Comparison of ENCODE assay signal across 20 cellular contexts in the genomic region with DNA sequence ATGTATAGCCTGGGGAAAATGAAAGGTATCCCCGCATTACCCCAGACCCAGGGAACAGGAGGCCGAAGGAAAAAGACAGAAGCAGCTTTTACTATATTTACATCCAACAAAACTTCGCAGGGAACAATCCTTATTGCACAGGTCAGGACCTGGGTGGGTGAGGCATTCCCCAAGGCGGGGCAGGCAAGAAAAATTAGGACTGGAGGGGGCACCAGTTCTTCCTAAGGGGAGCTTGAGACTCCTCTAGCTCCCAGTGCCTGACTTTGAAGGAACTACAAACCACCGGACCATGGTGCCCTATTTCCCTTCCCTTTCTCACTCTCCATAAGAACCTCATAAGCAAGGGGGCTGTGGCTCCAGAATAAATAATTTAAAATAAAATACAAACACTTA. TPM values are rescaled to one million over a fixed set of nuclear protein-coding genes. Genes with fewer than 3 reads are reported as not detected.
DNase-seq lines count a peak whose midpoint lies in the region; ATAC-seq and TF ChIP-seq lines count a peak whose summit lies in the region.
"Had no signal": no experiment of that assay in that cellular context is flagged by ENCODE, and none has a peak within 500 bp of the region (broad histone marks: within the 10 kb centered on the region; RNA-seq: fewer than 3 reads in every experiment).

No MANE protein-coding gene starts in this region.

- no peaks in the 10 kb centered on the region for H3K27me3 ChIP-seq in gastroesophageal sphincter
- no peaks in the 10 kb centered on the region for H3K27me3 ChIP-seq in PC-9 (ENCODE audit: insufficient read depth, low read depth)
- no peaks in the 10 kb centered on the region for H3K27me3 ChIP-seq in upper lobe of left lung
- H3K27me3 ChIP-seq: BE2C, colonic mucosa, right lobe of liver, stomach had no signal

- H2AFZ ChIP-seq in PC-9 = no peak overlapping the region

- 89 to 92% methylated on average over 3 to 5 of the region's 5 CpGs for WGBS in gastroesophageal sphincter (ENCODE audit: low coverage in 1 of 2), 2 donors
- WGBS in upper lobe of left lung, 2 donors = 91 to 93% methylated on average over 5 of the region's 5 CpGs

- TF ChIP-seq EP300 in gastroesophageal sphincter (IDR thresholded peaks at IDR 0.05) (no peak), upper lobe of left lung (IDR thresholded peaks at IDR 0.05) (no peak)

- CTCF ChIA-PET in PC-9 (lab: Charles Lee) = interaction anchor here (0.5 to 0.7 kb wide), 2 partner anchors 86 to 154 kb away, joined by 3 to 4 read pairs; no protein-coding TSS in a partner anchor

- peaks cover 4% of the 10 kb centered on the region; the same call in 1 of the 2 replicates for H3F3A ChIP-seq in PC-9 (ENCODE audit: insufficient read depth, low read depth)

- no peaks in the 10 kb centered on the region for H3K9me3 Mint-ChIP-seq in CD14-positive monocyte
- H3K9me3 Mint-ChIP-seq in IgD-negative memory B cell = no peaks in the 10 kb centered on the region
- H3K9me3 Mint-ChIP-seq: mesothelial cell of epicardium had no signal

- no peak for TF ChIP-seq CTCF in CD14-positive monocyte (IDR thresholded peaks at IDR 0.05)
- no peak for TF ChIP-seq CTCF in gastroesophageal sphincter (IDR thresholded peaks at IDR 0.05)
- no peak for TF ChIP-seq CTCF in PC-9 (conservative IDR thresholded peaks at IDR 0.05)
- TF ChIP-seq CTCF in upper lobe of left lung (IDR thresholded peaks at IDR 0.05) = no peak

- intact Hi-C loops in CD14-positive monocyte (cut with micrococcal nuclease) = no loop called here
- intact Hi-C loops in PC-9 (cut with micrococcal nuclease; ENCODE audit: unreplicated experiment) = loop anchor here (10.0 kb wide), 1 partner anchor 125 kb away; no protein-coding TSS in a partner anchor

- H3K4me3 Mint-ChIP-seq in CD14-positive monocyte (no peak overlapping the region), IgD-negative memory B cell (no peak overlapping the region)
- H3K4me3 Mint-ChIP-seq: mesothelial cell of epicardium had no signal

- H3K27ac Mint-ChIP-seq in CD14-positive monocyte (peak overlapping the region in 4 of 7 donors; percentile 40 to 68 (median 54)), IgD-negative memory B cell (peak overlapping the region in 2 of 3 donors; percentile 37 to 55)
- H3K27ac Mint-ChIP-seq: mesothelial cell of epicardium had no signal

- H3K36me3 ChIP-seq in gastroesophageal sphincter (peaks cover 0 to 56% of the 10 kb centered on the region in 2 donors), PC-9 (ENCODE audit: low read depth) (no peaks in the 10 kb centered on the region), upper lobe of left lung (peaks cover 17 to 50% (median 40%) of the 10 kb centered on the region in 4 donors)
- H3K36me3 ChIP-seq: colonic mucosa had no signal

- POLR2A ChIA-PET in PC-9 (lab: Charles Lee; ENCODE audit: unreplicated experiment) = no interaction called here

- H3K27ac ChIP-seq in gastroesophageal sphincter (peak overlapping the region in 3 of 4 donors; percentile 38 to 51 (median 38)), PC-9 (no peak overlapping the region), upper lobe of left lung (peak overlapping the region in 2 of 4 donors; percentile 21 to 36)
- H3K27ac ChIP-seq: right lobe of liver had no signal

- peaks cover 0 to 13% (median 0%) of the 10 kb centered on the region in 3 donors for H3K4me1 ChIP-seq in gastroesophageal sphincter
- peaks cover 4% of the 10 kb centered on the region for H3K4me1 ChIP-seq in PC-9 (replicated peaks; ENCODE audit: insufficient read depth)
- peaks cover 0 to 8% (median 2%) of the 10 kb centered on the region in 4 donors for H3K4me1 ChIP-seq in upper lobe of left lung
- H3K4me1 ChIP-seq: colonic mucosa, right lobe of liver had no signal

- DNase-seq in CD14-positive monocyte (ENCODE audit: low spot score) = no peak
- peak; percentile 23 for DNase-seq in pons (ENCODE audit: low spot score)
- DNase-seq in PC-9 = no peak
- no peak for DNase-seq in upper lobe of left lung
- DNase-seq in D341Med (ENCODE audit: low spot score) = no peak
- DNase-seq: activated CD4-positive, CD25-positive, alpha-beta regulatory T cell; aorta; colonic mucosa; DMS53; NCI-H1417 treated with DMSO at 0.1 percent for 48 hours; NCI-H2171; NCI-H748 treated with DMSO at 0.1 percent for 48 hours; OCI-M1; stomach had no signal

- no peak for TF ChIP-seq POLR2A in gastroesophageal sphincter (IDR thresholded peaks at IDR 0.05)
- no peak for TF ChIP-seq POLR2A in upper lobe of left lung (IDR thresholded peaks at IDR 0.05)

- H3K79me2 ChIP-seq in PC-9 (ENCODE audit: low read depth) = no peaks in the 10 kb centered on the region

- H3K4me2 ChIP-seq in PC-9 = no peak overlapping the region

- H3K4me3 ChIP-seq in gastroesophageal sphincter (no peak overlapping the region), PC-9 (no peak overlapping the region), upper lobe of left lung (no peak overlapping the region)
- H3K4me3 ChIP-seq: colonic mucosa, right lobe of liver, stomach had no signal

- H3K4me1 Mint-ChIP-seq in CD14-positive monocyte = peaks cover 11% of the 10 kb centered on the region
- H3K4me1 Mint-ChIP-seq in IgD-negative memory B cell = peaks cover 2 to 20% (median 2%) of the 10 kb centered on the region in 3 donors
- H3K4me1 Mint-ChIP-seq: mesothelial cell of epicardium had no signal

- H4K20me1 ChIP-seq in PC-9 (ENCODE audit: insufficient read depth) = no peaks in the 10 kb centered on the region

- BruUV-seq in PC-9 (replicated peaks; lab: Mats Ljungman, UMichigan) = no TSS peak

- no peak for ATAC-seq in gastroesophageal sphincter
- ATAC-seq in upper lobe of left lung (ENCODE audit: low FRiP score in 2 of 2) = no peak
- no peak for ATAC-seq in HG03354 (IDR thresholded peaks at IDR 0.05; ENCODE audit: poor library complexity, severe bottlenecking, unreplicated experiment)

- no peaks in the 10 kb centered on the region for H3K9me2 ChIP-seq in PC-9 (ENCODE audit: insufficient read depth)

- H3K9me3 ChIP-seq in gastroesophageal sphincter (no peaks in the 10 kb centered on the region), PC-9 (ENCODE audit: insufficient read depth, low read depth) (no peaks in the 10 kb centered on the region), upper lobe of left lung (no peaks in the 10 kb centered on the region)
- H3K9me3 ChIP-seq: BE2C, colonic mucosa, right lobe of liver, stomach had no signal

- H3K27me3 Mint-ChIP-seq in CD14-positive monocyte (ENCODE audit: low read depth in 3 of 3) (peaks cover 0 to 5% (median 0%) of the 10 kb centered on the region in 3 donors), IgD-negative memory B cell (no peaks in the 10 kb centered on the region)

- peaks cover 44 to 57% of the 10 kb centered on the region in 2 donors for H3K36me3 Mint-ChIP-seq in CD14-positive monocyte
- H3K36me3 Mint-ChIP-seq in IgD-negative memory B cell = peaks cover 2% of the 10 kb centered on the region

RNA-seq across cellular contexts. Expression of a gene that starts 6.7 kb away (rescaled TPM):
- polyA plus RNA-seq in CD14-positive monocyte (1 to 10 TPM; 1.1 to 2.0 TPM), IgD-negative memory B cell (4.6 TPM)
- total RNA-seq in gastroesophageal sphincter (10 to 100 TPM; 18.4 to 30.8 (median 23.8) TPM), PC-9 (2021) (51.4 and 56.1 TPM in 2 replicates), upper lobe of left lung (10 to 100 TPM; 16.0 to 50.3 (median 37.8) TPM)

RNA-seq across cellular contexts. Expression of a gene that starts 17.1 kb away (rescaled TPM):
- polyA plus RNA-seq in CD14-positive monocyte = 10 to 100 TPM in 1 of 2 donors, 1 to 10 TPM in 1; 7.8 to 10.9 TPM
- polyA plus RNA-seq in IgD-negative memory B cell = 36.3 TPM
- 10 to 100 TPM; 10.2 to 46.5 (median 32.3) TPM for total RNA-seq in gastroesophageal sphincter
- total RNA-seq in PC-9 (2021) = 41.3 and 52.7 TPM in 2 replicates
- total RNA-seq in upper lobe of left lung = 100 to 1,000 TPM in 4 of 6 donors, 10 to 100 TPM in 2; 43.3 to 151 (median 103) TPM

RNA-seq across cellular contexts. Expression of a gene that starts 29.0 kb away (rescaled TPM):
- polyA plus RNA-seq in CD14-positive monocyte (10 to 100 TPM; 13.7 to 21.2 TPM), IgD-negative memory B cell (57.2 TPM)
- total RNA-seq in gastroesophageal sphincter (10 to 100 TPM; 13.9 to 21.2 (median 15.6) TPM), PC-9 (2021) (44.5 and 63.6 TPM in 2 replicates), upper lobe of left lung (10 to 100 TPM; 19.4 to 93.2 (median 37.6) TPM)

RNA-seq across cellular contexts. Expression of a gene that starts 33.9 kb away (rescaled TPM):
- polyA plus RNA-seq in CD14-positive monocyte = 10 to 100 TPM; 82.1 to 83.1 TPM
- polyA plus RNA-seq in IgD-negative memory B cell = 52.0 TPM
- 100 to 1,000 TPM in 3 of 4 donors, 10 to 100 TPM in 1; 64.8 to 115 (median 106) TPM for total RNA-seq in gastroesophageal sphincter
- 141 and 164 TPM in 2 replicates for total RNA-seq in PC-9 (2021)
- total RNA-seq in upper lobe of left lung = 100 to 1,000 TPM in 3 of 6 donors, 10 to 100 TPM in 3; 41.9 to 145 (median 102) TPM

RNA-seq across cellular contexts. Expression of a gene that starts 38.3 kb away (rescaled TPM):
- polyA plus RNA-seq in CD14-positive monocyte (1 to 10 TPM; 5.0 to 6.8 TPM), IgD-negative memory B cell (6.5 TPM)
- total RNA-seq in gastroesophageal sphincter (10 to 100 TPM in 1 of 4 donors, 1 to 10 TPM in 3; 5.1 to 10.4 (median 6.8) TPM), PC-9 (2021) (23.4 and 25.9 TPM in 2 replicates), upper lobe of left lung (10 to 100 TPM in 3 of 6 donors, 1 to 10 TPM in 3; 4.7 to 17.4 (median 9.4) TPM)
